In genomic region chr4:89077806-89078205, GRCh38 we compare ENCODE assay signal across 26 cellular contexts.
"Had no signal": no experiment of that assay in that cellular context is flagged by ENCODE, and none has a peak within 500 bp of the region (broad histone marks: within the 10 kb centered on the region; RNA-seq: fewer than 3 reads in every experiment).

No MANE protein-coding gene starts in this region.

- H3K36me3 ChIP-seq: gastroesophageal sphincter, heart left ventricle, lower lobe of right lung, prostate gland, right atrium auricular region, tibial nerve, upper lobe of left lung had no signal

- H3K4me3 ChIP-seq: dorsolateral prefrontal cortex, gastroesophageal sphincter, heart left ventricle, lower lobe of right lung, prostate gland, right atrium auricular region, testis, tibial nerve, upper lobe of left lung had no signal

- H3K4me3 Mint-ChIP-seq: naive thymus-derived CD8-positive, alpha-beta T cell; nephron progenitor cell; stimulated activated effector memory CD8-positive, alpha-beta T cell treated with anti-CD3 and anti-CD28 coated beads, Interleukin-12 subunit alpha, Interleukin-12 subunit beta, amount 100 ng/mL, for 72 hours had no signal

- H3K36me3 Mint-ChIP-seq: stimulated activated effector memory CD8-positive, alpha-beta T cell treated with anti-CD3 and anti-CD28 coated beads, Interleukin-12 subunit alpha, Interleukin-12 subunit beta, amount 100 ng/mL, for 72 hours had no signal

- H3K4me1 ChIP-seq: gastroesophageal sphincter, heart left ventricle, lower lobe of right lung, prostate gland, right atrium auricular region, testis, tibial nerve, upper lobe of left lung had no signal

- H3K27ac Mint-ChIP-seq: naive thymus-derived CD8-positive, alpha-beta T cell; nephron progenitor cell; stimulated activated effector memory CD8-positive, alpha-beta T cell treated with anti-CD3 and anti-CD28 coated beads, Interleukin-12 subunit alpha, Interleukin-12 subunit beta, amount 100 ng/mL, for 72 hours had no signal

- H3K27me3 ChIP-seq: dorsolateral prefrontal cortex, gastroesophageal sphincter, heart left ventricle, right atrium auricular region, testis, tibial nerve, upper lobe of left lung had no signal

- FAIRE-seq: colon, urothelium cell line had no signal

- H3K9me3 ChIP-seq: lower lobe of right lung, prostate gland, testis had no signal

- H3K27ac ChIP-seq: dorsolateral prefrontal cortex, gastroesophageal sphincter, heart left ventricle, lower lobe of right lung, prostate gland, right atrium auricular region, testis, tibial nerve, upper lobe of left lung had no signal

- H3K4me1 Mint-ChIP-seq: naive thymus-derived CD8-positive, alpha-beta T cell; nephron progenitor cell; stimulated activated effector memory CD8-positive, alpha-beta T cell treated with anti-CD3 and anti-CD28 coated beads, Interleukin-12 subunit alpha, Interleukin-12 subunit beta, amount 100 ng/mL, for 72 hours had no signal

- ATAC-seq: gastroesophageal sphincter; heart left ventricle; left ventricle myocardium superior; lower lobe of right lung; naive thymus-derived CD8-positive, alpha-beta T cell; sciatic nerve; stimulated activated effector memory CD8-positive, alpha-beta T cell treated with anti-CD3 and anti-CD28 coated beads, Interleukin-12 subunit alpha, Interleukin-12 subunit beta, amount 100 ng/mL, for 72 hours; stimulated activated naive CD8-positive, alpha-beta T cell treated with anti-CD3 and anti-CD28 coated beads, Interleukin-15, Interleukin-2, amounts not matched to agents 100 U/mL and 50 U/mL, for 24 hours had no signal

- DNase-seq: dorsolateral prefrontal cortex; effector CD4-positive, alpha-beta T cell; foreskin fibroblast; heart left ventricle; hippocampal formation; islet precursor cell; kidney glomerular epithelial cell; left ventricle myocardium superior; lower lobe of right lung; naive thymus-derived CD8-positive, alpha-beta T cell; nephron progenitor cell; nucleus accumbens; stimulated activated CD4-positive, alpha-beta T cell treated with anti-CD3 and anti-CD28 coated beads, Interleukin-2, amount 100 ng/mL, for 24 hours; stimulated activated CD4-positive, alpha-beta T cell treated with anti-CD3 and anti-CD28 coated beads, Interleukin-4, amount 100 ng/mL, for 24 hours; stimulated activated naive CD8-positive, alpha-beta T cell treated with anti-CD3 and anti-CD28 coated beads, Interleukin-15, Interleukin-2, amounts not matched to agents 100 U/mL and 50 U/mL, for 24 hours; substantia nigra; testis; upper lobe of left lung had no signal
